17 cellular contexts compared by ENCODE assay signal in genomic region chr9:81599837-81600236, GRCh38.
DNase-seq lines count a peak whose midpoint lies in the region; ATAC-seq and TF ChIP-seq lines count a peak whose summit lies in the region.
"Had no signal": no experiment of that assay in that cellular context is flagged by ENCODE, and none has a peak within 500 bp of the region (broad histone marks: within the 10 kb centered on the region; RNA-seq: fewer than 3 reads in every experiment).

No MANE protein-coding gene starts in this region.

- H3K36me3 Mint-ChIP-seq in immature natural killer cell: peaks cover 9 to 45% (median 37%) of the 10 kb centered on the region in 3 donors
- H3K36me3 Mint-ChIP-seq: activated CD4-positive, alpha-beta memory T cell treated with anti-CD3 and anti-CD28 coated beads for 36 hours; activated naive CD4-positive, alpha-beta T cell treated with anti-CD3 and anti-CD28 coated beads, Interleukin-2, amount 10 ng/mL, durations not matched to agents 7 days and 5 days had no signal

- peaks cover 2% of the 10 kb centered on the region for H3K4me1 ChIP-seq in adipocyte (ENCODE audit: control insufficient read depth, insufficient read depth, low read length)
- peaks cover 35 to 75% of the 10 kb centered on the region in 2 donors for H3K4me1 ChIP-seq in thoracic aorta (ENCODE audit: control insufficient read depth in 1 of 2, low read depth in 2 of 2)

- H3K4me1 Mint-ChIP-seq in immature natural killer cell: peaks cover 40 to 43% of the 10 kb centered on the region in 2 donors

- intact Hi-C loops in posterior cingulate gyrus (cut with DNase I): no loop called here

- no peaks in the 10 kb centered on the region for H3K9me3 Mint-ChIP-seq in immature natural killer cell
- H3K9me3 Mint-ChIP-seq: activated naive CD4-positive, alpha-beta T cell treated with anti-CD3 and anti-CD28 coated beads, Interleukin-2, amount 10 ng/mL, durations not matched to agents 7 days and 5 days had no signal

- H3K9ac ChIP-seq in adipocyte (ENCODE audit: low read length): no peak overlapping the region
- H3K9ac ChIP-seq: BLaER1 treated with 17β-estradiol and CSF1 and Interleukin-3, amounts not matched to agents 10 nM and 100 nM; neural progenitor cell had no signal

- no peak overlapping the region for H3K4me3 Mint-ChIP-seq in immature natural killer cell
- H3K4me3 Mint-ChIP-seq: activated CD4-positive, alpha-beta memory T cell treated with anti-CD3 and anti-CD28 coated beads for 36 hours; activated naive CD4-positive, alpha-beta T cell treated with anti-CD3 and anti-CD28 coated beads, Interleukin-2, amount 10 ng/mL, durations not matched to agents 7 days and 5 days; activated T-cell treated with anti-CD3 and anti-CD28 coated beads, Interleukin-2, amount 50 U/mL, for 4 hours; neural progenitor cell had no signal

- DNase-seq in SKM-1 treated with dmso at 0.1 percent for 144 hours (lab: John Stamatoyannopoulos, UW; ENCODE audit: unreplicated experiment) (peak; percentile 17), SKM-1 (lab: John Stamatoyannopoulos, UW; ENCODE audit: unreplicated experiment) (no peak), adipocyte (ENCODE audit: low read depth) (peak; percentile 44), immature natural killer cell (no peak), thoracic aorta (ENCODE audit: low spot score) (no peak), SHP77 treated with DMSO at 0.1 percent for 48 hours (lab: John Stamatoyannopoulos, UW) (no peak), posterior cingulate gyrus (no peak)
- DNase-seq: activated CD4-positive, alpha-beta memory T cell treated with anti-CD3 and anti-CD28 coated beads for 36 hours; activated naive CD4-positive, alpha-beta T cell treated with anti-CD3 and anti-CD28 coated beads, Interleukin-2, amount 10 ng/mL, durations not matched to agents 7 days and 5 days; activated T-cell treated with anti-CD3 and anti-CD28 coated beads, Interleukin-2, amount 50 U/mL, for 4 hours; GF-D8; NCI-H774 had no signal

- no peak for TF ChIP-seq CTCF in thoracic aorta (IDR thresholded peaks at IDR 0.05)

- H3K4me3 ChIP-seq in adipocyte (ENCODE audit: low read length) (no peak overlapping the region), thoracic aorta (no peak overlapping the region)
- H3K4me3 ChIP-seq: BLaER1 treated with 17β-estradiol and CSF1 and Interleukin-3, amounts not matched to agents 10 nM and 100 nM; neural progenitor cell; right atrium auricular region had no signal

- H3K27me3 Mint-ChIP-seq in immature natural killer cell (ENCODE audit: low read depth in 3 of 3): peaks cover 0 to 8% (median 2%) of the 10 kb centered on the region in 3 donors
- H3K27me3 Mint-ChIP-seq: activated CD4-positive, alpha-beta memory T cell treated with anti-CD3 and anti-CD28 coated beads for 36 hours had no signal

- peak overlapping the region; percentile 66 to 67 for H3K27ac ChIP-seq in thoracic aorta
- H3K27ac ChIP-seq: BLaER1 treated with 17β-estradiol and CSF1 and Interleukin-3, amounts not matched to agents 10 nM and 100 nM; neural progenitor cell; VCaP had no signal

- ATAC-seq in thoracic aorta (ENCODE audit: insufficient number of reproducible peaks, low FRiP score, low read depth) (no peak), HG02885 (IDR thresholded peaks at IDR 0.05; ENCODE audit: poor library complexity, unreplicated experiment) (no peak)
- ATAC-seq: activated T-cell treated with anti-CD3 and anti-CD28 coated beads, Interleukin-2, amount 50 U/mL, for 4 hours had no signal

- H3K9me3 ChIP-seq in adipocyte (ENCODE audit: control insufficient read depth, low read length) (no peaks in the 10 kb centered on the region), thoracic aorta (no peaks in the 10 kb centered on the region)
- H3K9me3 ChIP-seq: BLaER1 treated with 17β-estradiol and CSF1 and Interleukin-3, amounts not matched to agents 10 nM and 100 nM; right atrium auricular region had no signal

- H3K36me3 ChIP-seq in adipocyte (ENCODE audit: control insufficient read depth, insufficient read depth, low read length, severe bottlenecking) (peaks cover 79% of the 10 kb centered on the region), thoracic aorta (no peaks in the 10 kb centered on the region)
- H3K36me3 ChIP-seq: right atrium auricular region had no signal

- H3K27me3 ChIP-seq in adipocyte (replicated peaks; ENCODE audit: control insufficient read depth, insufficient read depth, low read length) (no peaks in the 10 kb centered on the region), thoracic aorta (replicated peaks; ENCODE audit: insufficient read depth) (no peaks in the 10 kb centered on the region)
- H3K27me3 ChIP-seq: neural progenitor cell, right atrium auricular region had no signal

- H3K27ac Mint-ChIP-seq in immature natural killer cell: peak overlapping the region in 5 of 6 donors; percentile 10 to 73 (median 41)
- H3K27ac Mint-ChIP-seq: activated CD4-positive, alpha-beta memory T cell treated with anti-CD3 and anti-CD28 coated beads for 36 hours; activated naive CD4-positive, alpha-beta T cell treated with anti-CD3 and anti-CD28 coated beads, Interleukin-2, amount 10 ng/mL, durations not matched to agents 7 days and 5 days; neural progenitor cell had no signal

Comparison
In these comparisons a context has a peak if more than half of its experiments do, and no peak if none do; other contexts are left out.
1. DNase-seq: peak in SKM-1 treated with dmso at 0.1 percent for 144 hours (single experiment) and adipocyte (single experiment); none in SKM-1 (single experiment), immature natural killer cell (0 of 3), thoracic aorta (single experiment), SHP77 treated with DMSO at 0.1 percent for 48 hours (single experiment) and posterior cingulate gyrus (0 of 10).